Comparison of ENCODE assay signal across 12 cellular contexts in genomic region chr17:39224778-39225307, GRCh38. TPM values are rescaled to one million over a fixed set of nuclear protein-coding genes. Genes with fewer than 3 reads are reported as not detected.
DNase-seq lines count a peak whose midpoint lies in the region; ATAC-seq and TF ChIP-seq lines count a peak whose summit lies in the region.
"Had no signal": no experiment of that assay in that cellular context is flagged by ENCODE, and none has a peak within 500 bp of the region (broad histone marks: within the 10 kb centered on the region; RNA-seq: fewer than 3 reads in every experiment).

No MANE protein-coding gene starts in this region.

- no peak overlapping the region for H2BK15ac ChIP-seq in H9 (ENCODE audit: low read depth, low read length)

- H3K4ac ChIP-seq in H9 (ENCODE audit: low read depth, low read length) = no peak overlapping the region

- no peak overlapping the region; the same call in 1 of the 2 replicates for H3K14ac ChIP-seq in H9 (ENCODE audit: insufficient read depth, low read length)

- H2AK5ac ChIP-seq in H9 (ENCODE audit: insufficient read length, low read length) = no peak overlapping the region

- no peak overlapping the region for H2BK20ac ChIP-seq in H9 (ENCODE audit: low read depth, low read length, poor library complexity, severe bottlenecking)

- no peak overlapping the region for H2BK120ac ChIP-seq in H9 (ENCODE audit: low read depth, low read length, poor library complexity, severe bottlenecking)

- ATAC-seq in activated T-cell treated with anti-CD3 and anti-CD28 coated beads, Interleukin-2, amount 50 U/mL, for 4 hours = peak; percentile 39 to 41
- ATAC-seq in right cardiac atrium (peak; percentile 13 to 43), sciatic nerve (peak; percentile 33), HG02973 (IDR thresholded peaks at IDR 0.05; ENCODE audit: unreplicated experiment) (no peak)

- no peaks in the 10 kb centered on the region for H3K79me2 ChIP-seq in H9 (ENCODE audit: insufficient read depth, low read length)

- H3K27me3 ChIP-seq in H9 (ENCODE audit: insufficient read depth, low read length) (peaks cover 17% of the 10 kb centered on the region; the same call in 1 of the 2 replicates), right cardiac atrium (ENCODE audit: control insufficient read depth, insufficient read depth) (no peaks in the 10 kb centered on the region)

- no peak overlapping the region for H2AFZ ChIP-seq in H9 (ENCODE audit: low read length)

- no peaks in the 10 kb centered on the region for H3K79me1 ChIP-seq in H9 (ENCODE audit: insufficient read depth, low read depth, low read length, poor library complexity, severe bottlenecking)

- H3K23me2 ChIP-seq in H9 (ENCODE audit: insufficient read length, low read depth, low read length, poor library complexity, severe bottlenecking) = peaks cover 13% of the 10 kb centered on the region

- no peak overlapping the region for H3K18ac ChIP-seq in H9 (ENCODE audit: insufficient read length, low read depth, low read length)

- H3K36me3 Mint-ChIP-seq in H9 (ENCODE audit: insufficient read depth in 1 of 3, low read depth in 3 of 3) = no peaks in the 10 kb centered on the region
- H3K36me3 Mint-ChIP-seq in activated T-cell treated with anti-CD3 and anti-CD28 coated beads, Interleukin-2, amount 50 U/mL, for 4 hours (ENCODE audit: insufficient read depth) = no peaks in the 10 kb centered on the region

- H3T11ph ChIP-seq in H9 (ENCODE audit: low read length) = no peak overlapping the region

- H4K5ac ChIP-seq in H9 (ENCODE audit: insufficient read length, low read depth, low read length) = no peak overlapping the region

- H3K4me1 ChIP-seq in H9 (ENCODE audit: insufficient read depth, low read length) (no peaks in the 10 kb centered on the region), right cardiac atrium (ENCODE audit: control insufficient read depth, insufficient read depth, low read length) (peaks cover 4% of the 10 kb centered on the region)

- no peak overlapping the region for H2BK5ac ChIP-seq in H9 (ENCODE audit: insufficient read length, low read length)

- DNase-seq in H9 (no peak), right cardiac atrium (no peak), sciatic nerve (ENCODE audit: low spot score) (no peak), foreskin fibroblast (no peak), NCI-H2081 (lab: John Stamatoyannopoulos, UW) (no peak)
- DNase-seq in activated T-cell treated with anti-CD3 and anti-CD28 coated beads, Interleukin-2, amount 50 U/mL, for 4 hours = no peak
- no peak for DNase-seq in stimulated activated CD4-positive, alpha-beta T cell treated with anti-CD3 and anti-CD28 coated beads, Interleukin-4, amount 100 ng/mL, for 24 hours
- DNase-seq: Kasumi-1 had no signal

- TF ChIP-seq CTCF in H9 (conservative IDR thresholded peaks at IDR 0.05) (no peak), foreskin fibroblast (IDR thresholded peaks at IDR 0.05; ENCODE audit: low read depth, low read length) (no peak)

- no peak overlapping the region for H3K23ac ChIP-seq in H9 (ENCODE audit: insufficient read length, low read depth, low read length)

- H4K91ac ChIP-seq in H9 (ENCODE audit: insufficient read length, low read depth, low read length) = no peak overlapping the region

- H3K4me3 ChIP-seq in right cardiac atrium (ENCODE audit: low read length) (peak overlapping the region; percentile 58), foreskin fibroblast (ENCODE audit: low read depth in 1 of 2, low read length in 2 of 2) (no peak overlapping the region)

- H2BK12ac ChIP-seq in H9 (ENCODE audit: insufficient read length, low read depth, low read length) = no peak overlapping the region

- H3K9me3 Mint-ChIP-seq in H9 = no peaks in the 10 kb centered on the region
- H3K9me3 Mint-ChIP-seq in activated T-cell treated with anti-CD3 and anti-CD28 coated beads, Interleukin-2, amount 50 U/mL, for 4 hours = no peaks in the 10 kb centered on the region

- H3K9me3 ChIP-seq in H9 (ENCODE audit: control insufficient read depth, low read depth, low read length) (no peaks in the 10 kb centered on the region), right cardiac atrium (ENCODE audit: control insufficient read depth, low read length) (no peaks in the 10 kb centered on the region)

- H3K4me1 Mint-ChIP-seq in H9 = peaks cover 17 to 21% of the 10 kb centered on the region in 2 experiments
- peaks cover 13% of the 10 kb centered on the region for H3K4me1 Mint-ChIP-seq in activated T-cell treated with anti-CD3 and anti-CD28 coated beads, Interleukin-2, amount 50 U/mL, for 4 hours (ENCODE audit: low read depth)

- H3K27ac ChIP-seq in H9 (ENCODE audit: insufficient read length, low read depth, low read length) (no peak overlapping the region), right cardiac atrium (ENCODE audit: low read length) (no peak overlapping the region)

- H3K4me2 ChIP-seq in H9 (ENCODE audit: insufficient read depth, insufficient read length, low read length) = peak overlapping the region; percentile 44

- H3K56ac ChIP-seq in H9 (ENCODE audit: insufficient read length, low read depth, low read length) = no peak overlapping the region

- H3K4me3 Mint-ChIP-seq in H9 = peak overlapping the region; percentile 68 to 93
- H3K4me3 Mint-ChIP-seq in activated T-cell treated with anti-CD3 and anti-CD28 coated beads, Interleukin-2, amount 50 U/mL, for 4 hours = peak overlapping the region; percentile 65

- no peak overlapping the region for H3K27ac Mint-ChIP-seq in H9

- intact Hi-C loops in right cardiac atrium (cut with DNase I) (no loop called here), sciatic nerve (cut with DNase I) (no loop called here)

- WGBS in H9 (ENCODE audit: extremely low coverage, insufficient read length, low lambda C conversion rate) = no CpG with 5 or more reads among the region's 68 CpGs
- 2% methylated on average over 68 of the region's 68 CpGs for WGBS in right cardiac atrium

- peaks cover 69% of the 10 kb centered on the region for H3K27me3 Mint-ChIP-seq in H9 (ENCODE audit: low read depth)
- peaks cover 43% of the 10 kb centered on the region for H3K27me3 Mint-ChIP-seq in activated T-cell treated with anti-CD3 and anti-CD28 coated beads, Interleukin-2, amount 50 U/mL, for 4 hours (ENCODE audit: low read depth)

- H4K8ac ChIP-seq in H9 (replicated peaks; ENCODE audit: insufficient read length, low read depth, low read length) = no peak overlapping the region

- H4K20me1 ChIP-seq in H9 (ENCODE audit: control insufficient read depth, insufficient read depth, insufficient read length) = no peaks in the 10 kb centered on the region

- H3K9ac ChIP-seq in H9 (ENCODE audit: extremely low read depth, insufficient read length, low read length) = no peak overlapping the region

RNA-seq across cellular contexts. Expression of gene STAC2, which starts 0.9 kb away (rescaled TPM):
- total RNA-seq in H9 (2021) = 1.5 and 2.5 TPM in 2 replicates
- total RNA-seq in activated T-cell treated with anti-CD3 and anti-CD28 coated beads, Interleukin-2, amount 50 U/mL, for 4 hours = not detected
- 1 to 10 TPM; 2.5 to 3.7 (median 3.1) TPM for total RNA-seq in right cardiac atrium
- polyA plus RNA-seq in right cardiac atrium = 6.9 TPM
- total RNA-seq in sciatic nerve = 0.49 TPM
- total RNA-seq: T-helper 1 cell treated with Interleukin-12 subunit alpha and Interleukin-12 subunit beta and Interleukin-4 antibody, amounts not matched to agents 30 ng/mL and 1 ng/mL, for 36 hours had no signal

RNA-seq across cellular contexts. Expression of gene RPL19, which starts 24.8 kb away (rescaled TPM):
- total RNA-seq in H9 (2021) (2,038 and 2,051 TPM in 2 replicates), right cardiac atrium (1,000 to 10,000 TPM; 1,060 to 1,177 (median 1,099) TPM), sciatic nerve (1,170 TPM)
- total RNA-seq in activated T-cell treated with anti-CD3 and anti-CD28 coated beads, Interleukin-2, amount 50 U/mL, for 4 hours = 1,000 to 10,000 TPM; 2,810 to 3,060 (median 2,906) TPM
- polyA plus RNA-seq in right cardiac atrium = 1,781 TPM

RNA-seq across cellular contexts. Expression of gene CACNB1, which starts 27.4 kb away (rescaled TPM):
- 17.5 and 20.0 TPM in 2 replicates for total RNA-seq in H9 (2021)
- 1 to 10 TPM; 8.3 to 9.0 (median 8.8) TPM for total RNA-seq in activated T-cell treated with anti-CD3 and anti-CD28 coated beads, Interleukin-2, amount 50 U/mL, for 4 hours
- 10 to 100 TPM in 1 of 4 donors, 1 to 10 TPM in 3; 5.8 to 10.8 (median 8.0) TPM for total RNA-seq in right cardiac atrium
- 6.4 TPM for polyA plus RNA-seq in right cardiac atrium
- total RNA-seq in sciatic nerve = 16.9 TPM

RNA-seq across cellular contexts. Expression of gene ARL5C, which starts 58.9 kb away (rescaled TPM):
- not detected in 2 replicates for total RNA-seq in H9 (2021)
- not detected for total RNA-seq in activated T-cell treated with anti-CD3 and anti-CD28 coated beads, Interleukin-2, amount 50 U/mL, for 4 hours
- not detected for total RNA-seq in right cardiac atrium
- polyA plus RNA-seq in right cardiac atrium = not detected
- not detected for total RNA-seq in sciatic nerve
- total RNA-seq: H4; subcutaneous adipose tissue; T-helper 1 cell treated with Interleukin-12 subunit alpha and Interleukin-12 subunit beta and Interleukin-4 antibody, amounts not matched to agents 30 ng/mL and 1 ng/mL, for 36 hours had no signal
